1 cellular context compared by ENCODE assay signal in genomic region chr1:206672011-206672688, GRCh38.
TF ChIP-seq lines count a peak whose summit lies in the region.

No MANE protein-coding gene starts in this region.

TF ChIP-seq in K562, 482 proteins besides CTCF, POLR2A, EP300 and RAD21 (continued from another document):
- TF ChIP-seq ZNF511 (CRISPR knock-in tag; IDR thresholded peaks at IDR 0.05) = no peak
- TF ChIP-seq NUFIP1 (IDR thresholded peaks at IDR 0.05; ENCODE audit: partially characterized antibody) = no peak
- no peak for TF ChIP-seq ZNF395 (CRISPR knock-in tag; IDR thresholded peaks at IDR 0.05)
- TF ChIP-seq HIVEP1 (CRISPR knock-in tag; IDR thresholded peaks at IDR 0.05) = no peak
- no peak for TF ChIP-seq GTF2B (IDR thresholded peaks at IDR 0.05; ENCODE audit: extremely low read depth, insufficient read length)
